Comparison of ENCODE assay signal across 8 cellular contexts in genomic region chr13:26558074-26558805, GRCh38. TPM values are rescaled to one million over a fixed set of nuclear protein-coding genes. Genes with fewer than 3 reads are reported as not detected.
DNase-seq lines count a peak whose midpoint lies in the region; ATAC-seq and TF ChIP-seq lines count a peak whose summit lies in the region.

No MANE protein-coding gene starts in this region.

- H3K27me3 ChIP-seq in fibroblast of lung (ENCODE audit: control insufficient read depth, insufficient read depth, low read length): peaks cover 2% of the 10 kb centered on the region

- peak overlapping the region; percentile 99 for H3K4me3 Mint-ChIP-seq in neural crest cell

- H3K4me2 ChIP-seq in fibroblast of lung (ENCODE audit: extremely low read depth, insufficient read depth, low read length): peak overlapping the region; percentile 85

- H3K27me3 Mint-ChIP-seq in neural crest cell (ENCODE audit: low read depth): peaks cover 13% of the 10 kb centered on the region

- TF ChIP-seq CTCF in fibroblast of lung (conservative IDR thresholded peaks at IDR 0.05 in 1 of 2, IDR thresholded peaks at IDR 0.05 in 1 of 2; ENCODE audit: low read depth in 1 of 2, low read length in 2 of 2) (no peak), neural crest cell (conservative IDR thresholded peaks at IDR 0.05) (no peak)

- no peaks in the 10 kb centered on the region for H3K9me3 ChIP-seq in fibroblast of lung (ENCODE audit: control insufficient read depth, insufficient read depth, low read depth, low read length)

- DNase-seq in activated CD8-positive, alpha-beta memory T cell treated with anti-CD3 and anti-CD28 coated beads for 24 hours: peak; percentile 56
- DNase-seq in activated CD8-positive, alpha-beta memory T cell treated with anti-CD3 and anti-CD28 coated beads, Interleukin-2, amount 50 U/mL, for 4 hours: no peak
- DNase-seq in RPMI7951 (ENCODE audit: low read depth) (peak; percentile 7), fibroblast of lung (ENCODE audit: low read depth in 2 of 2) (peak; percentile 19 to 26), neural crest cell (ENCODE audit: low read depth, low spot score) (peak; percentile 16), ureter (ENCODE audit: low spot score) (no peak)

- H3K36me3 ChIP-seq in fibroblast of lung (ENCODE audit: control insufficient read depth, insufficient read depth, low read length): no peaks in the 10 kb centered on the region

- H4K20me1 ChIP-seq in fibroblast of lung (ENCODE audit: control insufficient read depth, extremely low read depth, insufficient read depth, low read length): no peaks in the 10 kb centered on the region

- H3K79me2 ChIP-seq in fibroblast of lung (ENCODE audit: control insufficient read depth, insufficient read depth, low read length): peaks cover 29% of the 10 kb centered on the region

- peaks cover 5% of the 10 kb centered on the region for H3K9me3 Mint-ChIP-seq in neural crest cell

- peak overlapping the region; percentile 93 for H3K27ac Mint-ChIP-seq in neural crest cell (ENCODE audit: unreplicated experiment)

- H2AFZ ChIP-seq in fibroblast of lung (ENCODE audit: low read length): peak overlapping the region; percentile 10

- peaks cover 6% of the 10 kb centered on the region for H3K4me1 ChIP-seq in fibroblast of lung (ENCODE audit: control insufficient read depth, extremely low read depth, insufficient read depth, low read length)

- peak overlapping the region; percentile 53 to 83 (median 68) for H3K4me3 ChIP-seq in fibroblast of lung (replicated peaks in 1 of 4; ENCODE audit: control extremely low read depth in 1 of 4, insufficient read depth in 1 of 4, low read depth in 3 of 4, low read length in 4 of 4)

- H3K4me1 Mint-ChIP-seq in neural crest cell: peaks cover 18% of the 10 kb centered on the region

- no peak for ATAC-seq in HG03097 (IDR thresholded peaks at IDR 0.05; ENCODE audit: low FRiP score, unreplicated experiment)
- no peak for ATAC-seq in GM19452 (IDR thresholded peaks at IDR 0.05; ENCODE audit: unreplicated experiment)

- peak overlapping the region; percentile 53 for H3K27ac ChIP-seq in fibroblast of lung (ENCODE audit: insufficient read depth, low read length)

- peak overlapping the region; percentile 74 for H3K9ac ChIP-seq in fibroblast of lung (ENCODE audit: insufficient read depth, low read length)

- H3K36me3 Mint-ChIP-seq in neural crest cell (ENCODE audit: low read depth): no peaks in the 10 kb centered on the region

RNA-seq across cellular contexts. Expression of gene WASF3, which starts 0.8 kb away (rescaled TPM):
- total RNA-seq in RPMI7951 (2014; rRNA removed; shearing (Covaris generic)): 5.2 and 6.1 TPM in 2 replicates
- total RNA-seq in fibroblast of lung: 16.2 and 18.2 TPM in 2 replicates
- polyA plus RNA-seq in fibroblast of lung: 10.5 and 19.5 TPM in 2 replicates
- polyA plus RNA-seq in fibroblast of lung (2012): 6.8 and 11.0 TPM in 2 replicates
- 5.9 and 7.0 TPM in 2 replicates for polyA minus RNA-seq in fibroblast of lung (ENCODE audit: low replicate concordance)
- total RNA-seq in neural crest cell: 78.2 and 79.7 TPM in 2 replicates
- total RNA-seq in ureter: 27.1 TPM

Comparison
In these comparisons a context has a peak if more than half of its experiments do, and no peak if none do; other contexts are left out.
1. DNase-seq: peak in activated CD8-positive, alpha-beta memory T cell treated with anti-CD3 and anti-CD28 coated beads for 24 hours (single experiment), RPMI7951 (single experiment), fibroblast of lung (2 of 2) and neural crest cell (single experiment); none in activated CD8-positive, alpha-beta memory T cell treated with anti-CD3 and anti-CD28 coated beads, Interleukin-2, amount 50 U/mL, for 4 hours (single experiment) and ureter (single experiment).